Comparison of ENCODE assay signal across 8 cellular contexts in genomic region chr7:1569440-1569832, GRCh38. TPM values are rescaled to one million over a fixed set of nuclear protein-coding genes. Genes with fewer than 3 reads are reported as not detected.
DNase-seq lines count a peak whose midpoint lies in the region; ATAC-seq and TF ChIP-seq lines count a peak whose summit lies in the region.

No MANE protein-coding gene starts in this region.

- ATAC-seq in GM21447 (IDR thresholded peaks at IDR 0.05; ENCODE audit: unreplicated experiment) = no peak

- TF ChIP-seq CTCF in GM12865 (IDR thresholded peaks at IDR 0.05; ENCODE audit: insufficient read depth, low read depth, low read length, missing control alignments) = no peak
- no peak for TF ChIP-seq CTCF in epithelial cell of esophagus (IDR thresholded peaks at IDR 0.05; ENCODE audit: insufficient read depth, low read depth, low read length, missing control alignments)
- no peak for TF ChIP-seq CTCF in prostate gland (IDR thresholded peaks at IDR 0.05)

- peaks cover 27% of the 10 kb centered on the region for H3K36me3 ChIP-seq in MG63
- no peaks in the 10 kb centered on the region for H3K36me3 ChIP-seq in prostate gland

- peak overlapping the region; percentile 92 to 93 for H3K27ac ChIP-seq in prostate gland

- intact Hi-C loops in prostate gland (cut with DNase I) = no loop called here

- H3K4me3 ChIP-seq in GM12865 (ENCODE audit: low read depth, low read length) = peak overlapping the region; percentile 96
- H3K4me3 ChIP-seq in MG63 = peak overlapping the region; percentile 98
- H3K4me3 ChIP-seq in epithelial cell of esophagus (ENCODE audit: low read length) = peak overlapping the region; percentile 68
- peak overlapping the region; percentile 92 to 96 for H3K4me3 ChIP-seq in prostate gland

- DNase-seq in GM12865 (ENCODE audit: low read depth) (no peak), MG63 (no peak), epithelial cell of esophagus (ENCODE audit: low read depth) (no peak), prostate gland (ENCODE audit: low spot score) (no peak), AML-193 (lab: John Stamatoyannopoulos, UW) (no peak), NCI-H2107 (lab: John Stamatoyannopoulos, UW) (no peak), islet precursor cell (no peak)

- 20% methylated on average over 27 of the region's 27 CpGs for WGBS in prostate gland

- no peak for TF ChIP-seq POLR2A in prostate gland (IDR thresholded peaks at IDR 0.05)

- H3K9me3 ChIP-seq in MG63 (no peaks in the 10 kb centered on the region), prostate gland (no peaks in the 10 kb centered on the region)

- no peaks in the 10 kb centered on the region for H3K27me3 ChIP-seq in MG63
- no peaks in the 10 kb centered on the region for H3K27me3 ChIP-seq in prostate gland (replicated peaks; ENCODE audit: insufficient read depth)

- peaks cover 10% of the 10 kb centered on the region for H3K4me1 ChIP-seq in prostate gland (replicated peaks)

RNA-seq across cellular contexts. Expression of gene PSMG3, which starts 0.4 kb away (rescaled TPM):
- total RNA-seq in MG63 (2014; rRNA removed; shearing (Covaris generic); ENCODE audit: low replicate concordance) = 37.9 and 95.1 TPM in 2 replicates
- 10 to 100 TPM; 50.0 to 51.6 TPM for total RNA-seq in prostate gland

RNA-seq across cellular contexts. Expression of gene TMEM184A, which starts 13.4 kb away (rescaled TPM):
- total RNA-seq in MG63 (2014; rRNA removed; shearing (Covaris generic); ENCODE audit: low replicate concordance) = not detected in 2 replicates
- 10 to 100 TPM; 15.4 to 59.2 TPM for total RNA-seq in prostate gland

RNA-seq across cellular contexts. Expression of gene MAFK, which starts 38.9 kb away (rescaled TPM):
- total RNA-seq in MG63 (2014; rRNA removed; shearing (Covaris generic); ENCODE audit: low replicate concordance) = 18.7 and 25.3 TPM in 2 replicates
- total RNA-seq in prostate gland = 10 to 100 TPM; 29.1 to 50.6 TPM

Comparison
In these comparisons a context has a peak if more than half of its experiments do, and no peak if none do; other contexts are left out.
1. RNA of gene TMEM184A, which starts 13.4 kb away (total RNA-seq): 15.4 to 59.2 TPM in prostate gland; not detected in MG63; every median in the first group is over 10 times any median in the second.
2. Peak in every context shown above with its lines, with median percentiles within 50 percentile points of each other: H3K4me3 ChIP-seq.